In the genomic region with DNA sequence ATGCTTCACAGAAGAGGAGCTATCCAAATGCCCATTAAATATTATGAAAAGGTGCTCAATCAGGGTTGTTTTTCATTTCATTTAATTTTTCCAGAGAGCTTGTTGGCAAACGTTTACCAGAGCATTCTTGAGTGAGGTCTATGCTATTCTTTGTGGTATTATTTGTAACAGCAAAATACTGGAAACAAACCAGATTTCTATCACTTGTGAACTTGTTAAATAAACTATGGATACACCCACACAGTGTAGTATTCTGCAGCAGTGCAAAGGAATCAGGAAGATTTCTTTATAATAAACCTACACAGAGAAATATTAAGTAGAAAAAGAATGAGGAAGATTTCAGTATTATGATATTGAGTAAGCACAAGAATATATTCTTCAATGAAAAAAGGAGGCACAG, we compare ENCODE assay signal across 19 cellular contexts. TPM values are rescaled to one million over a fixed set of nuclear protein-coding genes. Genes with fewer than 3 reads are reported as not detected.
DNase-seq lines count a peak whose midpoint lies in the region; ATAC-seq and TF ChIP-seq lines count a peak whose summit lies in the region.
"Had no signal": no experiment of that assay in that cellular context is flagged by ENCODE, and none has a peak within 500 bp of the region (broad histone marks: within the 10 kb centered on the region; RNA-seq: fewer than 3 reads in every experiment).

No MANE protein-coding gene starts in this region.

- no peaks in the 10 kb centered on the region for H3K9me3 ChIP-seq in T-helper 17 cell (ENCODE audit: control insufficient read depth, low read length, poor library complexity, severe bottlenecking)
- H3K9me3 ChIP-seq in gastroesophageal sphincter, result no peaks in the 10 kb centered on the region
- H3K9me3 ChIP-seq: A549 had no signal

- no peak for TF ChIP-seq POLR2A in gastroesophageal sphincter (IDR thresholded peaks at IDR 0.05)

- peaks cover 0 to 7% (median 0%) of the 10 kb centered on the region in 3 donors for H3K4me1 ChIP-seq in gastroesophageal sphincter
- H3K4me1 ChIP-seq: A549, BLaER1 had no signal

- H3K27me3 Mint-ChIP-seq in T-helper 17 cell, result peaks cover 4% of the 10 kb centered on the region

- WGBS in gastroesophageal sphincter (ENCODE audit: low coverage in 1 of 2), 2 donors, result 9 to 13% methylated on average over 1 of the region's 1 CpG

- no peak overlapping the region for H3K27ac ChIP-seq in gastroesophageal sphincter
- H3K27ac ChIP-seq: 22Rv1, A549, BLaER1, HL-60 had no signal

- no peaks in the 10 kb centered on the region for H3K36me3 ChIP-seq in gastroesophageal sphincter
- H3K36me3 ChIP-seq: BLaER1 had no signal

- no peaks in the 10 kb centered on the region for H3K36me3 Mint-ChIP-seq in T-helper 17 cell (ENCODE audit: low read depth)
- H3K36me3 Mint-ChIP-seq: CD14-positive monocyte; CD4-positive, alpha-beta memory T cell had no signal

- ATAC-seq in T-helper 17 cell (no peak), gastroesophageal sphincter (no peak), HG02678 (IDR thresholded peaks at IDR 0.05; ENCODE audit: unreplicated experiment) (no peak)
- ATAC-seq: A549, GM23338, K562 had no signal

- DNase-seq in GM03348 (ENCODE audit: low spot score), result peak; percentile 28
- DNase-seq in T-helper 17 cell, result no peak
- peak; percentile 25 for DNase-seq in choroid plexus epithelial cell (ENCODE audit: low read depth)
- peak; percentile 16 for DNase-seq in fibroblast of pulmonary artery (ENCODE audit: low read depth)
- DNase-seq in T1000 (lab: John Stamatoyannopoulos, UW), result no peak
- no peak for DNase-seq in cortex of kidney (lab: John Stamatoyannopoulos, UW)
- DNase-seq: AML-193; CD4-positive, alpha-beta memory T cell; DMS53; HCEC 1CT had no signal

- H3K4me3 ChIP-seq in choroid plexus epithelial cell (ENCODE audit: low read depth, low read length) (no peak overlapping the region), fibroblast of pulmonary artery (replicated peaks; ENCODE audit: low read depth, low read length) (no peak overlapping the region), gastroesophageal sphincter (no peak overlapping the region)
- H3K4me3 ChIP-seq: A549, BLaER1, GM23338, K562 had no signal

- peak overlapping the region; percentile 73 for H3K27ac Mint-ChIP-seq in T-helper 17 cell
- H3K27ac Mint-ChIP-seq: CD14-positive monocyte; CD4-positive, alpha-beta memory T cell; GM23338 had no signal

- peaks cover 2% of the 10 kb centered on the region for H3K4me1 Mint-ChIP-seq in T-helper 17 cell
- H3K4me1 Mint-ChIP-seq: CD14-positive monocyte; CD4-positive, alpha-beta memory T cell; GM23338 had no signal

- TF ChIP-seq CTCF in choroid plexus epithelial cell (conservative IDR thresholded peaks at IDR 0.05; ENCODE audit: low read depth, low read length), result no peak
- TF ChIP-seq CTCF in fibroblast of pulmonary artery (IDR thresholded peaks at IDR 0.05; ENCODE audit: low read length, missing control alignments), result no peak
- no peak for TF ChIP-seq CTCF in gastroesophageal sphincter (IDR thresholded peaks at IDR 0.05)

- no peak for TF ChIP-seq EP300 in gastroesophageal sphincter (IDR thresholded peaks at IDR 0.05)

- H3K27me3 ChIP-seq in gastroesophageal sphincter, result no peaks in the 10 kb centered on the region
- H3K27me3 ChIP-seq: BLaER1 had no signal

- H3K4me3 Mint-ChIP-seq in T-helper 17 cell, result no peak overlapping the region
- H3K4me3 Mint-ChIP-seq: CD14-positive monocyte; CD4-positive, alpha-beta memory T cell; GM23338 had no signal

RNA-seq across cellular contexts. Expression of gene SLC1A1, which starts 15.0 kb away (rescaled TPM):
- total RNA-seq in T-helper 17 cell (under 1 TPM; 0.07 to 0.13 TPM), gastroesophageal sphincter (1 to 10 TPM; 1.1 to 2.3 (median 1.8) TPM)

Comparison
In these comparisons a context has a peak if more than half of its experiments do, and no peak if none do; other contexts are left out.
1. DNase-seq: peak in GM03348 (single experiment), choroid plexus epithelial cell (single experiment) and fibroblast of pulmonary artery (single experiment); none in T-helper 17 cell (0 of 3), T1000 (single experiment) and cortex of kidney (single experiment).